In genomic region chr22:50105529-50106100, GRCh38 we compare ENCODE assay signal across 9 cellular contexts. TPM values are rescaled to one million over a fixed set of nuclear protein-coding genes. Genes with fewer than 3 reads are reported as not detected.
DNase-seq lines count a peak whose midpoint lies in the region; ATAC-seq lines count a peak whose summit lies in the region.
"Had no signal": no experiment of that assay in that cellular context is flagged by ENCODE, and none has a peak within 500 bp of the region (broad histone marks: within the 10 kb centered on the region; RNA-seq: fewer than 3 reads in every experiment).

No MANE protein-coding gene starts in this region.

- no peak overlapping the region for H3K9ac ChIP-seq in endocrine pancreas (ENCODE audit: control insufficient read depth, insufficient read depth, low read length)

- H3K27me3 Mint-ChIP-seq in activated CD4-positive, alpha-beta T cell treated with anti-CD3 and anti-CD28 coated beads for 36 hours, result no peaks in the 10 kb centered on the region

- POLR2A ChIA-PET in activated CD4-positive, alpha-beta T cell treated with anti-CD3 and anti-CD28 coated beads for 36 hours (lab: Charles Lee), result interaction anchor here (1.2 kb wide), 1 partner anchor 17 kb away, joined by 4 read pairs; no protein-coding TSS in a partner anchor

- H3K9me3 Mint-ChIP-seq in activated CD4-positive, alpha-beta T cell treated with anti-CD3 and anti-CD28 coated beads for 36 hours (ENCODE audit: low read depth), result no peaks in the 10 kb centered on the region

- peaks cover 8% of the 10 kb centered on the region for H3K4me1 Mint-ChIP-seq in activated CD4-positive, alpha-beta T cell treated with anti-CD3 and anti-CD28 coated beads for 36 hours

- no peaks in the 10 kb centered on the region for H3K4me1 ChIP-seq in endocrine pancreas (ENCODE audit: control insufficient read depth, insufficient read depth, low read length)

- H3K4me3 Mint-ChIP-seq in activated CD4-positive, alpha-beta T cell treated with anti-CD3 and anti-CD28 coated beads for 36 hours, result peak overlapping the region; percentile 40

- no peaks in the 10 kb centered on the region for H3K27me3 ChIP-seq in endocrine pancreas (ENCODE audit: control insufficient read depth, insufficient read depth, low read length)

- intact Hi-C loops in activated CD4-positive, alpha-beta T cell treated with anti-CD3 and anti-CD28 coated beads for 36 hours (cut with DNase I, micrococcal nuclease), result no loop called here
- intact Hi-C loops in sciatic nerve (cut with DNase I), result no loop called here

- CTCF ChIA-PET in activated CD4-positive, alpha-beta T cell treated with anti-CD3 and anti-CD28 coated beads for 36 hours (lab: Charles Lee), result interaction anchor here (1.3 kb wide), 1 partner anchor 138 kb away, joined by 3 read pairs; no protein-coding TSS in a partner anchor

- peak; percentile 83 for ATAC-seq in activated CD4-positive, alpha-beta T cell treated with anti-CD3 and anti-CD28 coated beads for 36 hours
- peak; percentile 58 for ATAC-seq in sciatic nerve
- ATAC-seq in GM19035 (IDR thresholded peaks at IDR 0.05; ENCODE audit: unreplicated experiment), result no peak

- DNase-seq in activated CD4-positive, alpha-beta T cell treated with anti-CD3 and anti-CD28 coated beads for 36 hours, result peak; percentile 40
- no peak for DNase-seq in activated CD4-positive, alpha-beta T cell treated with anti-CD3 and anti-CD28 coated beads, Interleukin-2, amount 50 U/mL, for 4 hours
- DNase-seq in OCI-M2 (lab: John Stamatoyannopoulos, UW; ENCODE audit: unreplicated experiment), result peak; percentile 27
- no peak for DNase-seq in sciatic nerve (ENCODE audit: low spot score)
- DNase-seq in NCI-H1105 (lab: John Stamatoyannopoulos, UW), result no peak
- DNase-seq in stimulated activated naive CD4-positive, alpha-beta T cell (lab: John Stamatoyannopoulos, UW), result no peak
- DNase-seq: activated gamma-delta T cell treated with Interleukin-2 at 50 U/mL for 16 hours had no signal

- no peaks in the 10 kb centered on the region for H3K36me3 Mint-ChIP-seq in activated CD4-positive, alpha-beta T cell treated with anti-CD3 and anti-CD28 coated beads for 36 hours (ENCODE audit: low read depth)

- H3K36me3 ChIP-seq in endocrine pancreas (ENCODE audit: control insufficient read depth, insufficient read depth, low read length), result no peaks in the 10 kb centered on the region

- no peak overlapping the region for H3K27ac Mint-ChIP-seq in activated CD4-positive, alpha-beta T cell treated with anti-CD3 and anti-CD28 coated beads for 36 hours

- H3K9me3 ChIP-seq in endocrine pancreas (ENCODE audit: control insufficient read depth, low read length), result no peaks in the 10 kb centered on the region

- peak overlapping the region; percentile 1 for H3K4me3 ChIP-seq in endocrine pancreas (ENCODE audit: control insufficient read depth, insufficient read depth, low read length)

RNA-seq across cellular contexts. Expression of gene MOV10L1, which starts 15.8 kb away (rescaled TPM):
- total RNA-seq in activated CD4-positive, alpha-beta T cell treated with anti-CD3 and anti-CD28 coated beads for 36 hours, result under 1 TPM in 1 of 2 experiments, not detected in 1; 0.11 TPM
- 1.6 TPM for total RNA-seq in sciatic nerve

RNA-seq across cellular contexts. Expression of gene MLC1, which starts 20.4 kb away (rescaled TPM):
- total RNA-seq in activated CD4-positive, alpha-beta T cell treated with anti-CD3 and anti-CD28 coated beads for 36 hours, result not detected
- total RNA-seq in sciatic nerve, result 0.45 TPM

RNA-seq across cellular contexts. Expression of gene TTLL8, which starts 47.5 kb away (rescaled TPM):
- not detected for total RNA-seq in activated CD4-positive, alpha-beta T cell treated with anti-CD3 and anti-CD28 coated beads for 36 hours
- total RNA-seq in sciatic nerve, result not detected

Comparison
In these comparisons a context has a peak if more than half of its experiments do, and no peak if none do; other contexts are left out.
1. DNase-seq: peak in activated CD4-positive, alpha-beta T cell treated with anti-CD3 and anti-CD28 coated beads for 36 hours (single experiment) and OCI-M2 (single experiment); none in activated CD4-positive, alpha-beta T cell treated with anti-CD3 and anti-CD28 coated beads, Interleukin-2, amount 50 U/mL, for 4 hours (0 of 2), sciatic nerve (single experiment), NCI-H1105 (single experiment) and stimulated activated naive CD4-positive, alpha-beta T cell (0 of 6).